In the genomic region with DNA sequence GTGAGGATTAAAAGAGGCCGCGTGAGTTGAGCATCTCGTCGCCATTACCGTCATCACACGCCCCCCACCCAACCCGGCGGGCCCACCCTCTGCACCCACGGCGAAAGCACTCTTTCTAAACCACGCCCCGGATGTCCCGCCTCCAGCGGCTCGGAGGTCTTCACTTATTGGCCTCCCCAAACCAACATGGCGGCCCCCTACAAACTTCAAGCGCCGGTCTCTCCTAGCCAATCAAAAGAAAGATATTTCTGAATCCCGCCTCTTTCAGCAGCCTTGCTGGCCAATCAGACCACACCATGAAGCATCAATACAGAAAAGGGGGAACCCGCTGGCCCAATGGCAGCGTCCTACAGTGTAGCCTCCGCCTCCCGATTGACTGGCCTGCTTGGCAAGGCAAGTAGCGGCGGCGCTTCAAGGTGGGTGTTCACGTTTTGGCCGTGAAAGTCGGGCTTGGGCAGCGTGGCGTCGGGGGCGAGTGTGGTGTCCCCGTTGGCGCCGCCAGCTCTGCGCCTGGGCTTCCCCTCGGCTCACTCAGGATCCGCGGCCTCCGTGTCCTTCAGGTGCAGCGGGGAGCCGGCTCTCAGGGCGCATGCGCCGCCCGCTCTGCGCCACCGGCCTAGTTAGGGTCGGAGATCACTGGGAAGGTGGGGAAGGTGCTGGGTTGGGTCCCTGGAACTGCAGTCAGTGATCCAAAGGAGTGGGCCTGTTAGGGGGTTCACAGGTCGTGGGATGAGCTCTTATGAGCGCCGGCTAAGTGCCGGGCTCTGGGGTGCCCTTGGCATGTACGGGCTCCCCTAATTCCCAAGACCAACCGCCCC, we compare ENCODE assay signal across 8 cellular contexts. TPM values are rescaled to one million over a fixed set of nuclear protein-coding genes. Genes with fewer than 3 reads are reported as not detected.
DNase-seq lines count a peak whose midpoint lies in the region; ATAC-seq and TF ChIP-seq lines count a peak whose summit lies in the region.

NDUFS8 (plus strand) TSS at position 364 of the 818 bp plus-strand sequence. CDS start 1,471 bp downstream, outside the sequence.

- H3K36me3 ChIP-seq in smooth muscle cell (ENCODE audit: low read depth), result no peaks in the 10 kb centered on the region

- no peaks in the 10 kb centered on the region for H3K9me3 Mint-ChIP-seq in WTC11

- 1% methylated on average over 48 of the region's 56 CpGs for WGBS in smooth muscle cell (ENCODE audit: low lambda C conversion rate)

- CTCF ChIA-PET in AG04450 (lab: Charles Lee) (no interaction called here), WTC11 (lab: Charles Lee) (interaction anchor here (0.6 to 1.2 kb wide), 3 partner anchors 10 to 95 kb away, joined by 3 to 5 read pairs (median 4); no protein-coding TSS in a partner anchor)

- H3K27me3 Mint-ChIP-seq in WTC11 (ENCODE audit: low read depth), result no peaks in the 10 kb centered on the region

- H3K27ac ChIP-seq in AG04450 (ENCODE audit: low read depth, low read length), result peak within 1 kb of the TSS; percentile 93
- H3K27ac ChIP-seq in smooth muscle cell (ENCODE audit: low read depth), result peak within 1 kb of the TSS; percentile 90

- peak within 1 kb of the TSS; percentile 96 for H3K4me3 Mint-ChIP-seq in WTC11

- DNase-seq in AG04450 (ENCODE audit: low read depth, low spot score) (peak; percentile 97), NCI-H226 (peak; percentile 97), WTC11 (ENCODE audit: low spot score) (peak; percentile 96), cardiac fibroblast (ENCODE audit: low read depth in 2 of 2) (peak; percentile 99 to 100), iPS-NIHi7 (ENCODE audit: extremely low spot score) (peak; percentile 100), smooth muscle cell (lab: John Stamatoyannopoulos, UW; ENCODE audit: unreplicated experiment) (peak; percentile 75)

- peak within 1 kb of the TSS; percentile 94 for H3K4me2 ChIP-seq in smooth muscle cell

- H2AFZ ChIP-seq in smooth muscle cell (ENCODE audit: low read depth), result peak within 1 kb of the TSS; percentile 23

- H3K27ac Mint-ChIP-seq in WTC11, result peak within 1 kb of the TSS; percentile 96

- H3K9ac ChIP-seq in smooth muscle cell (ENCODE audit: low read depth), result peak within 1 kb of the TSS; percentile 84

- peak within 1 kb of the TSS; percentile 94 for H3K4me3 ChIP-seq in AG04450 (ENCODE audit: low read depth, low read length)
- H3K4me3 ChIP-seq in cardiac fibroblast (replicated peaks in 1 of 2; ENCODE audit: low read depth in 2 of 2, low read length in 2 of 2), result peak within 1 kb of the TSS; percentile 79 to 92
- peak within 1 kb of the TSS; percentile 58 for H3K4me3 ChIP-seq in smooth muscle cell

- H3F3A ChIP-seq in smooth muscle cell (ENCODE audit: low read depth), result peaks cover 11% of the 10 kb centered on the region

- H3K9me3 ChIP-seq in AG04450 (ENCODE audit: control insufficient read depth, insufficient read depth, low read length), result peaks cover 8% of the 10 kb centered on the region
- no peaks in the 10 kb centered on the region for H3K9me3 ChIP-seq in smooth muscle cell (replicated peaks; ENCODE audit: low read depth)

- TF ChIP-seq CTCF in AG04450 (IDR thresholded peaks at IDR 0.05; ENCODE audit: low read depth, low read length) (no peak), WTC11 (IDR thresholded peaks at IDR 0.05) (no peak), cardiac fibroblast (IDR thresholded peaks at IDR 0.05; ENCODE audit: low read depth, low read length) (no peak), smooth muscle cell (IDR thresholded peaks at IDR 0.05; ENCODE audit: borderline replicate concordance, insufficient read depth, poor library complexity, severe bottlenecking) (no peak)

- H3K4me1 ChIP-seq in smooth muscle cell (ENCODE audit: low read depth), result peaks cover 17% of the 10 kb centered on the region

- H3K27me3 ChIP-seq in AG04450 (ENCODE audit: control insufficient read depth, insufficient read depth, low read length) (no peaks in the 10 kb centered on the region), smooth muscle cell (ENCODE audit: low read depth) (no peaks in the 10 kb centered on the region)

- peaks cover 19% of the 10 kb centered on the region for H3K4me1 Mint-ChIP-seq in WTC11

- peaks cover 16% of the 10 kb centered on the region for H3K79me2 ChIP-seq in smooth muscle cell (ENCODE audit: low read depth)

- peaks cover 9% of the 10 kb centered on the region for H3K36me3 Mint-ChIP-seq in WTC11

- no peaks in the 10 kb centered on the region for H4K20me1 ChIP-seq in smooth muscle cell (ENCODE audit: low read depth)

- ATAC-seq in GM18909 (IDR thresholded peaks at IDR 0.05; ENCODE audit: poor library complexity, unreplicated experiment) (peak; percentile 95), HG03175 (IDR thresholded peaks at IDR 0.05; ENCODE audit: unreplicated experiment) (peak; percentile 96), WTC11 (peak; percentile 95)

- POLR2A ChIA-PET in AG04450 (lab: Yijun Ruan, JAX), result interaction anchor here (0.7 to 1.0 kb wide), 3 partner anchors 8 to 289 kb away, joined by 3 to 9 read pairs (median 3); no protein-coding TSS in a partner anchor
- POLR2A ChIA-PET in WTC11 (lab: Charles Lee), result no interaction called here

TF ChIP-seq in WTC11, 78 proteins besides CTCF, POLR2A, EP300 and RAD21:
- TF ChIP-seq SP1 (CRISPR knock-in tag; conservative IDR thresholded peaks at IDR 0.05), result peak; percentile 47; the same call in 1 of the 2 replicates
- TF ChIP-seq FOXP1 (CRISPR knock-in tag; IDR thresholded peaks at IDR 0.05; ENCODE audit: borderline replicate concordance), result peak; percentile 78
- TF ChIP-seq NFYB (CRISPR knock-in tag; conservative IDR thresholded peaks at IDR 0.05; ENCODE audit: low read depth), result peak; percentile 76
- TF ChIP-seq ETV6 (CRISPR knock-in tag; IDR thresholded peaks at IDR 0.05), result 0 out of 2 replicates have a peak, but pooled peaks have one; percentile 42
- TF ChIP-seq, protein P1, sequence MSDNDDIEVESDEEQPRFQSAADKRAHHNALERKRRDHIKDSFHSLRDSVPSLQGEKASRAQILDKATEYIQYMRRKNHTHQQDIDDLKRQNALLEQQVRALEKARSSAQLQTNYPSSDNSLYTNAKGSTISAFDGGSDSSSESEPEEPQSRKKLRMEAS (CRISPR knock-in tag; IDR thresholded peaks at IDR 0.05), result no peak
- peak; percentile 16; the same call in 1 of the 2 replicates for TF ChIP-seq MYBL2 (CRISPR knock-in tag; IDR thresholded peaks at IDR 0.05)
- TF ChIP-seq, protein P2, sequence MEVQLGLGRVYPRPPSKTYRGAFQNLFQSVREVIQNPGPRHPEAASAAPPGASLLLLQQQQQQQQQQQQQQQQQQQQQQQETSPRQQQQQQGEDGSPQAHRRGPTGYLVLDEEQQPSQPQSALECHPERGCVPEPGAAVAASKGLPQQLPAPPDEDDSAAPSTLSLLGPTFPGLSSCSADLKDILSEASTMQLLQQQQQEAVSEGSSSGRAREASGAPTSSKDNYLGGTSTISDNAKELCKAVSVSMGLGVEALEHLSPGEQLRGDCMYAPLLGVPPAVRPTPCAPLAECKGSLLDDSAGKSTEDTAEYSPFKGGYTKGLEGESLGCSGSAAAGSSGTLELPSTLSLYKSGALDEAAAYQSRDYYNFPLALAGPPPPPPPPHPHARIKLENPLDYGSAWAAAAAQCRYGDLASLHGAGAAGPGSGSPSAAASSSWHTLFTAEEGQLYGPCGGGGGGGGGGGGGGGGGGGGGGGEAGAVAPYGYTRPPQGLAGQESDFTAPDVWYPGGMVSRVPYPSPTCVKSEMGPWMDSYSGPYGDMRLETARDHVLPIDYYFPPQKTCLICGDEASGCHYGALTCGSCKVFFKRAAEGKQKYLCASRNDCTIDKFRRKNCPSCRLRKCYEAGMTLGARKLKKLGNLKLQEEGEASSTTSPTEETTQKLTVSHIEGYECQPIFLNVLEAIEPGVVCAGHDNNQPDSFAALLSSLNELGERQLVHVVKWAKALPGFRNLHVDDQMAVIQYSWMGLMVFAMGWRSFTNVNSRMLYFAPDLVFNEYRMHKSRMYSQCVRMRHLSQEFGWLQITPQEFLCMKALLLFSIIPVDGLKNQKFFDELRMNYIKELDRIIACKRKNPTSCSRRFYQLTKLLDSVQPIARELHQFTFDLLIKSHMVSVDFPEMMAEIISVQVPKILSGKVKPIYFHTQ (CRISPR knock-in tag; IDR thresholded peaks at IDR 0.05), result no peak
- TF ChIP-seq, protein P3, sequence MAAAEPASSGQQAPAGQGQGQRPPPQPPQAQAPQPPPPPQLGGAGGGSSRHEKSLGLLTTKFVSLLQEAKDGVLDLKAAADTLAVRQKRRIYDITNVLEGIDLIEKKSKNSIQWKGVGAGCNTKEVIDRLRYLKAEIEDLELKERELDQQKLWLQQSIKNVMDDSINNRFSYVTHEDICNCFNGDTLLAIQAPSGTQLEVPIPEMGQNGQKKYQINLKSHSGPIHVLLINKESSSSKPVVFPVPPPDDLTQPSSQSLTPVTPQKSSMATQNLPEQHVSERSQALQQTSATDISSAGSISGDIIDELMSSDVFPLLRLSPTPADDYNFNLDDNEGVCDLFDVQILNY (CRISPR knock-in tag; IDR thresholded peaks at IDR 0.05), result 0 out of 2 replicates have a peak, but pooled peaks have one; percentile 27
- TF ChIP-seq, protein P4, sequence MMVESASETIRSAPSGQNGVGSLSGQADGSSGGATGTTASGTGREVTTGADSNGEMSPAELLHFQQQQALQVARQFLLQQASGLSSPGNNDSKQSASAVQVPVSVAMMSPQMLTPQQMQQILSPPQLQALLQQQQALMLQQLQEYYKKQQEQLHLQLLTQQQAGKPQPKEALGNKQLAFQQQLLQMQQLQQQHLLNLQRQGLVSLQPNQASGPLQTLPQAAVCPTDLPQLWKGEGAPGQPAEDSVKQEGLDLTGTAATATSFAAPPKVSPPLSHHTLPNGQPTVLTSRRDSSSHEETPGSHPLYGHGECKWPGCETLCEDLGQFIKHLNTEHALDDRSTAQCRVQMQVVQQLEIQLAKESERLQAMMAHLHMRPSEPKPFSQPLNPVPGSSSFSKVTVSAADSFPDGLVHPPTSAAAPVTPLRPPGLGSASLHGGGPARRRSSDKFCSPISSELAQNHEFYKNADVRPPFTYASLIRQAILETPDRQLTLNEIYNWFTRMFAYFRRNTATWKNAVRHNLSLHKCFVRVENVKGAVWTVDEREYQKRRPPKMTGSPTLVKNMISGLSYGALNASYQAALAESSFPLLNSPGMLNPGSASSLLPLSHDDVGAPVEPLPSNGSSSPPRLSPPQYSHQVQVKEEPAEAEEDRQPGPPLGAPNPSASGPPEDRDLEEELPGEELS (CRISPR knock-in tag; IDR thresholded peaks at IDR 0.05), result peak; percentile 45

RNA-seq across cellular contexts. Expression of gene NDUFS8, which starts in this region (rescaled TPM):
- polyA plus RNA-seq in AG04450 (2011; rRNA removed) (42.5 and 65.3 TPM in 2 replicates), smooth muscle cell (302 and 314 TPM in 2 replicates)
- polyA minus RNA-seq in AG04450 (2011; rRNA and poly(A)+ RNA removed), result 43.0 and 58.8 TPM in 2 replicates
- total RNA-seq in WTC11 (2021) (221 to 247 TPM (median 240 TPM) in 3 replicates), smooth muscle cell (115 and 165 TPM in 2 replicates)

Comparison
In these comparisons a context has a peak if more than half of its experiments do, and no peak if none do; other contexts are left out.
1. Peak in every context shown above with its lines: DNase-seq, ATAC-seq, H3K4me3 ChIP-seq and H3K27ac ChIP-seq.